In the genomic region with DNA sequence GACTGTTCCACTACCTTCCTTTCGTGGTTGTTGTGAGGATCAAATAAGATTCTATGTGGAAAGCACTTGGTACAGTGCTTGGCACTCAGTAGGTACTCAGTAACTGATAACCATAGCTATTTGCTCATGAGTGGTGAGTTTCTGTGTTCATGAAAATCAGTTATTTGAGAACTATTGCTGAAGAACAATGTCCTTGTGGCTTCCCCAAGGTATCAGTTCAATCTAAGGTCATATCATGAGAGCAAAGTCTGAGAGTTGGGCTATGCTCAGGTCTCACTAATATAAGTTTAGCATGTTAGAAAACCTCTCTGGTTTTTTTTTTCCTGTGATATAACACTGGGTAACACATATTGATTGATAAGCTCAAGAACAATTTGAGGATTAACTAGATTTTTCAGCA, we compare ENCODE assay signal across 18 cellular contexts.
DNase-seq lines count a peak whose midpoint lies in the region; ATAC-seq lines count a peak whose summit lies in the region.
"Had no signal": no experiment of that assay in that cellular context is flagged by ENCODE, and none has a peak within 500 bp of the region (broad histone marks: within the 10 kb centered on the region; RNA-seq: fewer than 3 reads in every experiment).

No MANE protein-coding gene starts in this region.

- DNase-seq in NCI-H2171 (lab: John Stamatoyannopoulos, UW) = no peak
- no peak for DNase-seq in ACHN
- DNase-seq in A172 (ENCODE audit: low spot score) = no peak
- DNase-seq: BE2C; Calu3; CD4-positive, alpha-beta T cell; DMS53; GM23248; KBM-7; NCI-H1417 treated with DMSO at 0.1 percent for 48 hours; NCI-H2029; NCI-H748 treated with DMSO at 0.1 percent for 48 hours; RPMI8226; SIG-M5 had no signal

- in situ Hi-C loops in ACHN (cut with HindIII; ENCODE audit: low pct_ligation_motif_present, low pct_unique_long_range_greater_than_20kb, low sequenced_read_pairs) = no loop called here

- ATAC-seq in GM18867 (IDR thresholded peaks at IDR 0.05; ENCODE audit: unreplicated experiment) = peak; percentile 45
- ATAC-seq in GM19463 (IDR thresholded peaks at IDR 0.05; ENCODE audit: unreplicated experiment) = peak; percentile 38
- ATAC-seq in HG03025 (IDR thresholded peaks at IDR 0.05; ENCODE audit: low FRiP score, unreplicated experiment) = peak; percentile 35
- ATAC-seq in HG03571 (IDR thresholded peaks at IDR 0.05; ENCODE audit: unreplicated experiment) = no peak
